In the genomic region with DNA sequence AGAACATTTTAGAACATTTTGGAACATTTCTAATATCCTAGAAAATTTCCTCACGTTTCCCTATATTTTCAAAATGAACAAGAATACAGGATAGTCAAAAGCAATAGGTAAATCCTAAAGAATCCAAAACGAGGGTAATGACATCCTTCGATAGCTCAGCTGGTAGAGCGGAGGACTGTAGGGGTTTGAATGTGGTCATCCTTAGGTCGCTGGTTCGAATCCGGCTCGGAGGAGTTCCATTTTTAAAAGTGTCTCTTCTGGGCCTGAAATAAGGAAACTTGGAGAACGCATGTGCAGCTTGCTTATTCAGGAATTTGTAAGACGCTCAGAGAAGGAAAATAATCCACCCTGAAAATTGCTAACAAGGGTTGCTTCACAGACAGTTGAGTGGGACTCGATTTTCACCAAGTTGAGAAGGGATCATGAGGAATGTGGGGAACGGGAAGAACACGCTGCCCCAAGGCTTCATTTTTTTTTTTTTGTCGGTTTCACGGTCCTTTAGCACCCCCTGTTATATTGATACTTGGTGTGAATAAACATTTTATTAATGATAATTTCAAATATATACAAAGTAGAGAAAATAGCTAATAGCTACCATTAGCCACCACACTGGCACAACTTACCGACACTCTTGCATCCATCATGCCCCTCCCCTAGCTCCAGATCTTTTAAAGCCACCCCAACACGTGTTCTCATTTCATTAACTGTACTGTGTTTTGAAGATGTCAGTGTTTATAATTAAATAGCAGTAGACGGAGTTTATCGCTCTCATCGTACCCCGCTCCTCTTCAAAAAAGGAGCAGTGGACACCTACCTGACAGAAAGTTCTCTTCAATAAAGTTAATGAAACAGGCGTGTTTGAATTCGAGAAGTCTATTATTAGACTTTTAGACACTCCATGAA, we compare ENCODE assay signal across 8 cellular contexts. TPM values are rescaled to one million over a fixed set of nuclear protein-coding genes. Genes with fewer than 3 reads are reported as not detected.
A peak's percentile ranks its signal among the peaks of the same experiment; 100 is the strongest.
DNase-seq lines count a peak whose midpoint lies in the region; ATAC-seq, FAIRE-seq and TF ChIP-seq lines count a peak whose summit lies in the region.

No MANE protein-coding gene starts in this region.

- ATAC-seq in activated B cell treated with CpG ODN at 0.5 μM for 24 hours (ENCODE audit: low read depth) (no peak), HG03342 (IDR thresholded peaks at IDR 0.05; ENCODE audit: unreplicated experiment) (no peak), GM19328 (IDR thresholded peaks at IDR 0.05; ENCODE audit: unreplicated experiment) (no peak), pancreas (no peak)

- peak; percentile 87 for DNase-seq in ELF-1 (ENCODE audit: low read depth, low spot score)
- peak; percentile 88 for DNase-seq in M059J (ENCODE audit: low read depth)
- no peak for DNase-seq in activated B cell treated with CpG ODN at 0.5 μM for 24 hours
- DNase-seq in right atrium auricular region (ENCODE audit: low spot score), result no peak
- DNase-seq in stimulated activated CD4-positive, alpha-beta T cell treated with anti-CD3 and anti-CD28 coated beads, Interleukin-4, amount 100 ng/mL, for 1 hour, result peak; percentile 40
- no peak for DNase-seq in pancreas

- H3K36me3 Mint-ChIP-seq in activated B cell treated with CpG ODN at 0.5 μM for 24 hours (ENCODE audit: low read depth), result peaks cover 20% of the 10 kb centered on the region

- H3K27ac ChIP-seq in right atrium auricular region (peak overlapping the region; percentile 87 to 88), pancreas (peak overlapping the region in 1 of 4 donors; percentile 85)

- peak overlapping the region; percentile 5 for H3K27ac Mint-ChIP-seq in activated B cell treated with CpG ODN at 0.5 μM for 24 hours

- FAIRE-seq in pancreas (lab: Jason Lieb, UNC), result no peak

- H3K27me3 Mint-ChIP-seq in activated B cell treated with CpG ODN at 0.5 μM for 24 hours, result peaks cover 13% of the 10 kb centered on the region

- H3K9me3 Mint-ChIP-seq in activated B cell treated with CpG ODN at 0.5 μM for 24 hours, result no peaks in the 10 kb centered on the region

- H3K4me1 Mint-ChIP-seq in activated B cell treated with CpG ODN at 0.5 μM for 24 hours, result peaks cover 17% of the 10 kb centered on the region

- POLR2A ChIA-PET in activated B cell treated with CpG ODN at 0.5 μM for 24 hours (lab: Charles Lee), result interaction anchor here (0.7 to 4.9 kb wide), 24 partner anchors 17 to 1242 kb away, joined by 3 to 15 read pairs (median 5); a partner anchor contains a TSS

- H3K27me3 ChIP-seq in right atrium auricular region (peaks cover 0 to 15% of the 10 kb centered on the region in 2 donors), pancreas (peaks cover 0 to 41% (median 5%) of the 10 kb centered on the region in 4 donors)

- CTCF ChIA-PET in activated B cell treated with CpG ODN at 0.5 μM for 24 hours (lab: Charles Lee), result interaction anchor here (0.5 to 3.4 kb wide), 28 partner anchors 10 to 1243 kb away, joined by 3 to 37 read pairs (median 4); a partner anchor contains a TSS

- peak overlapping the region; percentile 93 for H3K4me3 ChIP-seq in right atrium auricular region
- H3K4me3 ChIP-seq in pancreas, result peak overlapping the region in 2 of 4 donors; percentile 88 to 95

- WGBS in pancreas, 2 donors, result 24 to 27% methylated on average over 23 of the region's 23 CpGs

- peak overlapping the region; percentile 19 for H3K4me3 Mint-ChIP-seq in activated B cell treated with CpG ODN at 0.5 μM for 24 hours

- no peaks in the 10 kb centered on the region for H3K9me3 ChIP-seq in right atrium auricular region
- H3K9me3 ChIP-seq in pancreas, result no peaks in the 10 kb centered on the region

- TF ChIP-seq CTCF in activated B cell treated with CpG ODN at 0.5 μM for 24 hours (IDR thresholded peaks at IDR 0.05) (no peak), right atrium auricular region (IDR thresholded peaks at IDR 0.05) (no peak), pancreas (IDR thresholded peaks at IDR 0.05) (no peak)

- peaks cover 13% of the 10 kb centered on the region for H3K36me3 ChIP-seq in right atrium auricular region
- H3K36me3 ChIP-seq in pancreas, result peaks cover 0 to 5% (median 0%) of the 10 kb centered on the region in 3 donors

- intact Hi-C loops in activated B cell treated with CpG ODN at 0.5 μM for 24 hours (cut with micrococcal nuclease), result loop anchor here (1.0 to 10.0 kb wide), 6 partner anchors 23 to 1270 kb away; a partner anchor contains a TSS
- intact Hi-C loops in pancreas (cut with DNase I), result loop anchor here in 1 of 3 donors (5.0 kb wide), 1 partner anchor 253 kb away; no protein-coding TSS in a partner anchor

- H3K4me1 ChIP-seq in right atrium auricular region (peaks cover 0 to 24% of the 10 kb centered on the region in 2 donors), pancreas (peaks cover 0 to 18% (median 0%) of the 10 kb centered on the region in 3 donors)

RNA-seq across cellular contexts. Expression of a gene that starts 1.8 kb away (rescaled TPM):
- 20.4 and 25.7 TPM in 2 replicates for total RNA-seq in M059J (2014; rRNA removed; shearing (Covaris generic))
- total RNA-seq in activated B cell treated with CpG ODN at 0.5 μM for 24 hours, result 30.7 and 30.8 TPM in 2 replicates
- 1 to 10 TPM; 7.3 to 8.8 TPM for total RNA-seq in right atrium auricular region
- total RNA-seq in pancreas, result 1 to 10 TPM; 3.5 to 6.9 (median 5.5) TPM
- 10 to 100 TPM in 1 of 2 donors, 1 to 10 TPM in 1; 5.7 to 10.2 TPM for polyA plus RNA-seq in pancreas

RNA-seq across cellular contexts. Expression of a gene that starts 56.8 kb away (rescaled TPM):
- total RNA-seq in M059J (2014; rRNA removed; shearing (Covaris generic)), result 144 and 161 TPM in 2 replicates
- total RNA-seq in activated B cell treated with CpG ODN at 0.5 μM for 24 hours (74.5 and 82.2 TPM in 2 replicates), right atrium auricular region (10 to 100 TPM; 36.1 to 52.5 TPM), pancreas (10 to 100 TPM; 10.8 to 24.2 (median 13.2) TPM)
- polyA plus RNA-seq in pancreas, result 10 to 100 TPM in 1 of 2 donors, 1 to 10 TPM in 1; 8.8 to 20.1 TPM

Comparison
In these comparisons a context has a peak if more than half of its experiments do, and no peak if none do; other contexts are left out.
1. DNase-seq: peak in ELF-1 (single experiment), M059J (single experiment) and stimulated activated CD4-positive, alpha-beta T cell treated with anti-CD3 and anti-CD28 coated beads, Interleukin-4, amount 100 ng/mL, for 1 hour (single experiment); none in activated B cell treated with CpG ODN at 0.5 μM for 24 hours (single experiment), right atrium auricular region (single experiment) and pancreas (0 of 6).